Comparison of ENCODE assay signal across 39 cellular contexts in genomic region chr5:178380086-178380485, GRCh38.
"Had no signal": no experiment of that assay in that cellular context is flagged by ENCODE, and none has a peak within 500 bp of the region (broad histone marks: within the 10 kb centered on the region; RNA-seq: fewer than 3 reads in every experiment).

No MANE protein-coding gene starts in this region.

- H3K9me3 ChIP-seq: adrenal gland, ascending aorta, breast epithelium, esophagus muscularis mucosa, gastrocnemius medialis had no signal

- H3K4me1 ChIP-seq: adrenal gland, ascending aorta, breast epithelium, foreskin keratinocyte, gastrocnemius medialis had no signal

- H3K27ac Mint-ChIP-seq: activated CD4-positive, alpha-beta memory T cell treated with anti-CD3 and anti-CD28 coated beads for 36 hours; activated CD4-positive, alpha-beta T cell treated with anti-CD3 and anti-CD28 coated beads for 36 hours; activated CD4-positive, alpha-beta T cell treated with anti-CD3 and anti-CD28 coated beads, Interleukin-2, amount 10 ng/mL, durations not matched to agents 24 days and 14 days; activated CD8-positive, alpha-beta memory T cell treated with anti-CD3 and anti-CD28 coated beads, Interleukin-2, amount 10 ng/mL, durations not matched to agents 7 days and 5 days; activated CD8-positive, alpha-beta T cell treated with anti-CD3 and anti-CD28 coated beads, Interleukin-2, amount 10 ng/mL, durations not matched to agents 7 days and 5 days; activated naive CD4-positive, alpha-beta T cell treated with anti-CD3 and anti-CD28 coated beads for 36 hours; activated naive CD4-positive, alpha-beta T cell treated with anti-CD3 and anti-CD28 coated beads, Interleukin-2, amount 50 U/mL, for 24 hours; activated naive CD8-positive, alpha-beta T cell treated with anti-CD3 and anti-CD28 coated beads for 36 hours; activated naive CD8-positive, alpha-beta T cell treated with anti-CD3 and anti-CD28 coated beads, Interleukin-2, amount 50 U/mL, for 24 hours; activated T-helper 1 cell treated with anti-CD3 and anti-CD28 coated beads, Interleukin-12 subunit alpha, Interleukin-12 subunit beta, Interleukin-2, Interleukin-4 antibody, amounts not matched to agents 30 ng/mL and 10 ng/mL and 1 ng/mL, durations not matched to agents 14 hours and 24 hours and 36 hours; activated T-helper 2 cell treated with anti-CD3 and anti-CD28 coated beads, Interferon-gamma antibody, Interleukin-2, Interleukin-4, amounts not matched to agents 10 μg/mL and 5 μg/mL and 100 μg/mL, durations not matched to agents 14 hours and 24 hours and 36 hours; T-helper 17 cell; T-helper 2 cell treated with Interferon-gamma antibody and Interleukin-4, amounts not matched to agents 5 μg/mL and 100 μg/mL, for 36 hours had no signal

- ATAC-seq: activated CD4-positive, alpha-beta T cell treated with anti-CD3 and anti-CD28 coated beads for 36 hours; activated CD8-positive, alpha-beta memory T cell treated with anti-CD3 and anti-CD28 coated beads, Interleukin-2, amount 10 ng/mL, durations not matched to agents 7 days and 5 days; activated CD8-positive, alpha-beta T cell treated with anti-CD3 and anti-CD28 coated beads, Interleukin-2, amount 10 ng/mL, durations not matched to agents 7 days and 5 days; activated naive CD8-positive, alpha-beta T cell treated with anti-CD3 and anti-CD28 coated beads, Interleukin-2, amount 50 U/mL, for 24 hours; foreskin keratinocyte; gastrocnemius medialis; T-helper 17 cell had no signal

- H3K4me3 Mint-ChIP-seq: activated CD4-positive, alpha-beta memory T cell treated with anti-CD3 and anti-CD28 coated beads for 36 hours; activated CD4-positive, alpha-beta T cell treated with anti-CD3 and anti-CD28 coated beads for 36 hours; activated CD4-positive, alpha-beta T cell treated with anti-CD3 and anti-CD28 coated beads, Interleukin-2, amount 10 ng/mL, durations not matched to agents 24 days and 14 days; activated CD8-positive, alpha-beta memory T cell treated with anti-CD3 and anti-CD28 coated beads, Interleukin-2, amount 10 ng/mL, durations not matched to agents 7 days and 5 days; activated CD8-positive, alpha-beta T cell treated with anti-CD3 and anti-CD28 coated beads, Interleukin-2, amount 10 ng/mL, durations not matched to agents 7 days and 5 days; activated naive CD4-positive, alpha-beta T cell treated with anti-CD3 and anti-CD28 coated beads for 36 hours; activated naive CD4-positive, alpha-beta T cell treated with anti-CD3 and anti-CD28 coated beads, Interleukin-2, amount 50 U/mL, for 24 hours; activated naive CD8-positive, alpha-beta T cell treated with anti-CD3 and anti-CD28 coated beads for 36 hours; activated naive CD8-positive, alpha-beta T cell treated with anti-CD3 and anti-CD28 coated beads, Interleukin-2, amount 50 U/mL, for 24 hours; activated T-helper 1 cell treated with anti-CD3 and anti-CD28 coated beads, Interleukin-12 subunit alpha, Interleukin-12 subunit beta, Interleukin-2, Interleukin-4 antibody, amounts not matched to agents 30 ng/mL and 10 ng/mL and 1 ng/mL, durations not matched to agents 14 hours and 24 hours and 36 hours; brain; dendritic cell treated with granulocyte-macrophage colony-stimulating factor and Interleukin-4, amounts not matched to agents 40 ng/mL and 50 ng/mL, for 4 days; T-helper 17 cell; T-helper 2 cell treated with Interferon-gamma antibody and Interleukin-4, amounts not matched to agents 5 μg/mL and 100 μg/mL, for 36 hours had no signal

- H3K36me3 ChIP-seq: adrenal gland, ascending aorta, breast epithelium, cardiac muscle cell, esophagus muscularis mucosa, gastrocnemius medialis, WERI-Rb-1 had no signal

- H3K9me3 Mint-ChIP-seq: activated CD4-positive, alpha-beta memory T cell treated with anti-CD3 and anti-CD28 coated beads for 36 hours; activated CD4-positive, alpha-beta T cell treated with anti-CD3 and anti-CD28 coated beads, Interleukin-2, amount 10 ng/mL, durations not matched to agents 24 days and 14 days; activated naive CD4-positive, alpha-beta T cell treated with anti-CD3 and anti-CD28 coated beads for 36 hours; activated naive CD4-positive, alpha-beta T cell treated with anti-CD3 and anti-CD28 coated beads, Interleukin-2, amount 50 U/mL, for 24 hours; activated naive CD8-positive, alpha-beta T cell treated with anti-CD3 and anti-CD28 coated beads for 36 hours; activated naive CD8-positive, alpha-beta T cell treated with anti-CD3 and anti-CD28 coated beads, Interleukin-2, amount 50 U/mL, for 24 hours; activated T-helper 1 cell treated with anti-CD3 and anti-CD28 coated beads, Interleukin-12 subunit alpha, Interleukin-12 subunit beta, Interleukin-2, Interleukin-4 antibody, amounts not matched to agents 30 ng/mL and 10 ng/mL and 1 ng/mL, durations not matched to agents 14 hours and 24 hours and 36 hours; activated T-helper 2 cell treated with anti-CD3 and anti-CD28 coated beads, Interferon-gamma antibody, Interleukin-2, Interleukin-4, amounts not matched to agents 10 μg/mL and 5 μg/mL and 100 μg/mL, durations not matched to agents 14 hours and 24 hours and 36 hours; brain; dendritic cell treated with granulocyte-macrophage colony-stimulating factor and Interleukin-4, amounts not matched to agents 40 ng/mL and 50 ng/mL, for 4 days; T-helper 2 cell treated with Interferon-gamma antibody and Interleukin-4, amounts not matched to agents 5 μg/mL and 100 μg/mL, for 36 hours had no signal

- H3K27ac ChIP-seq: adrenal gland, ascending aorta, breast epithelium, cardiac muscle cell, coronary artery, dorsolateral prefrontal cortex, esophagus muscularis mucosa, foreskin keratinocyte, gastrocnemius medialis, WERI-Rb-1 had no signal

- H3K36me3 Mint-ChIP-seq: activated CD4-positive, alpha-beta memory T cell treated with anti-CD3 and anti-CD28 coated beads for 36 hours; activated CD8-positive, alpha-beta memory T cell treated with anti-CD3 and anti-CD28 coated beads, Interleukin-2, amount 10 ng/mL, durations not matched to agents 7 days and 5 days; activated naive CD4-positive, alpha-beta T cell treated with anti-CD3 and anti-CD28 coated beads, Interleukin-2, amount 50 U/mL, for 24 hours; activated naive CD8-positive, alpha-beta T cell treated with anti-CD3 and anti-CD28 coated beads for 36 hours; brain had no signal

- DNase-seq: activated CD4-positive, alpha-beta memory T cell treated with anti-CD3 and anti-CD28 coated beads for 36 hours; activated CD4-positive, alpha-beta T cell treated with anti-CD3 and anti-CD28 coated beads for 36 hours; activated CD4-positive, alpha-beta T cell treated with anti-CD3 and anti-CD28 coated beads, Interleukin-2, amount 10 ng/mL, durations not matched to agents 24 days and 14 days; activated CD4-positive, CD25-positive, alpha-beta regulatory T cell; activated CD4-positive, CD25-positive, alpha-beta regulatory T cell treated with anti-CD3 and anti-CD28 coated beads, Interleukin-2, amount 50 U/mL, for 72 hours; activated CD8-positive, alpha-beta memory T cell treated with anti-CD3 and anti-CD28 coated beads, Interleukin-2, amount 10 ng/mL, durations not matched to agents 7 days and 5 days; activated CD8-positive, alpha-beta memory T cell treated with anti-CD3 and anti-CD28 coated beads, Interleukin-2, amount 50 U/mL, for 4 hours; activated CD8-positive, alpha-beta T cell treated with anti-CD3 and anti-CD28 coated beads, Interleukin-2, amount 10 ng/mL, durations not matched to agents 7 days and 5 days; activated effector memory CD4-positive, alpha-beta T cell treated with anti-CD3 and anti-CD28 coated beads, Interleukin-2, amount 50 U/mL, for 16 hours; activated naive CD4-positive, alpha-beta T cell treated with anti-CD3 and anti-CD28 coated beads for 36 hours; activated naive CD8-positive, alpha-beta T cell treated with anti-CD3 and anti-CD28 coated beads for 36 hours; activated naive CD8-positive, alpha-beta T cell treated with anti-CD3 and anti-CD28 coated beads, Interleukin-2, amount 50 U/mL, for 24 hours; activated T-cell treated with anti-CD3 and anti-CD28 coated beads, Interleukin-2, amount 50 U/mL, for 1 hour; activated T-cell treated with anti-CD3 and anti-CD28 coated beads, Interleukin-2, amount 50 U/mL, for 48 hours; adrenal gland; amygdala; central memory CD4-positive, alpha-beta T cell; cerebellar nuclear complex; dorsolateral prefrontal cortex; effector memory CD4-positive, alpha-beta T cell; erythroblast; foreskin keratinocyte; gastrocnemius medialis; glutamatergic neuron; T-helper 1 cell; T-helper 17 cell; T1000; WERI-Rb-1 had no signal

- H3K4me1 Mint-ChIP-seq: activated CD4-positive, alpha-beta T cell treated with anti-CD3 and anti-CD28 coated beads for 36 hours; activated CD4-positive, alpha-beta T cell treated with anti-CD3 and anti-CD28 coated beads, Interleukin-2, amount 10 ng/mL, durations not matched to agents 24 days and 14 days; activated CD8-positive, alpha-beta memory T cell treated with anti-CD3 and anti-CD28 coated beads, Interleukin-2, amount 10 ng/mL, durations not matched to agents 7 days and 5 days; activated naive CD4-positive, alpha-beta T cell treated with anti-CD3 and anti-CD28 coated beads, Interleukin-2, amount 50 U/mL, for 24 hours; activated naive CD8-positive, alpha-beta T cell treated with anti-CD3 and anti-CD28 coated beads for 36 hours; activated naive CD8-positive, alpha-beta T cell treated with anti-CD3 and anti-CD28 coated beads, Interleukin-2, amount 50 U/mL, for 24 hours; T-helper 17 cell had no signal

- H3K4me3 ChIP-seq: adrenal gland, ascending aorta, breast epithelium, cardiac muscle cell, coronary artery, dorsolateral prefrontal cortex, esophagus muscularis mucosa, gastrocnemius medialis had no signal

- H3K27me3 ChIP-seq: adrenal gland, ascending aorta, cardiac muscle cell, dorsolateral prefrontal cortex, foreskin keratinocyte, gastrocnemius medialis had no signal
